In genomic region chr10:104253576-104254410, GRCh38 we compare ENCODE assay signal across 8 cellular contexts. TPM values are rescaled to one million over a fixed set of nuclear protein-coding genes. Genes with fewer than 3 reads are reported as not detected.
DNase-seq lines count a peak whose midpoint lies in the region; ATAC-seq, FAIRE-seq and TF ChIP-seq lines count a peak whose summit lies in the region.

No MANE protein-coding gene starts in this region.

- peak overlapping the region; percentile 85 for H4K8ac ChIP-seq in mesenchymal stem cell (ENCODE audit: low read length)

- H3K4me2 ChIP-seq in K562 (ENCODE audit: insufficient read depth, low read length) (peak overlapping the region; percentile 86), mesenchymal stem cell (ENCODE audit: low read length, poor library complexity, severe bottlenecking) (peak overlapping the region; percentile 88)

- H3K79me2 ChIP-seq in K562 (ENCODE audit: control insufficient read depth, insufficient read depth, low read length) = peaks cover 43% of the 10 kb centered on the region

- H3K9me3 ChIP-seq in right atrium auricular region (no peaks in the 10 kb centered on the region), K562 (replicated peaks; ENCODE audit: control insufficient read depth, insufficient read depth, low read depth, low read length) (no peaks in the 10 kb centered on the region; the same call in 1 of the 2 replicates), mesenchymal stem cell (ENCODE audit: control insufficient read depth, low read length) (no peaks in the 10 kb centered on the region), vagina (no peaks in the 10 kb centered on the region)

- no peak for TF ChIP-seq RAD21 in K562 (CRISPR knock-in tag; conservative IDR thresholded peaks at IDR 0.05 in 1 of 2, IDR thresholded peaks at IDR 0.05 in 1 of 2)

- H3K14ac ChIP-seq in mesenchymal stem cell (ENCODE audit: low read length in 2 of 2) = no peak overlapping the region

- peak overlapping the region; percentile 91 for H2AFZ ChIP-seq in K562 (ENCODE audit: low read depth, low read length)
- peak overlapping the region; percentile 89 for H2AFZ ChIP-seq in mesenchymal stem cell (ENCODE audit: low read depth, low read length)

- H2BK15ac ChIP-seq in mesenchymal stem cell (ENCODE audit: low read depth, poor library complexity, severe bottlenecking) = no peak overlapping the region

- no peak for FAIRE-seq in K562 (lab: Jason Lieb, UNC)

- H2BK120ac ChIP-seq in mesenchymal stem cell (ENCODE audit: low read depth, low read length) = peak overlapping the region; percentile 91

- WGBS in K562 (ENCODE audit: insufficient coverage, low coverage, missing lambda C conversion rate) = 5% methylated on average over 10 of the region's 10 CpGs
- WGBS in mesenchymal stem cell = 28% methylated on average over 10 of the region's 10 CpGs

- H4K91ac ChIP-seq in mesenchymal stem cell (ENCODE audit: low read length) = peak overlapping the region; percentile 61

- H3K4me3 ChIP-seq in right atrium auricular region = peak overlapping the region; percentile 70 to 99
- peak overlapping the region; percentile 93 for H3K4me3 ChIP-seq in K562
- peak overlapping the region in 1 of 2 experiments; percentile 91 for H3K4me3 ChIP-seq in mesenchymal stem cell (ENCODE audit: insufficient read depth in 1 of 2, low read depth in 1 of 2, low read length in 2 of 2)
- peak overlapping the region; percentile 97 to 98 for H3K4me3 ChIP-seq in vagina

- no TSS peak for BruUV-seq in K562 (replicated peaks; lab: Mats Ljungman, UMichigan)

- ATAC-seq in left ventricle myocardium superior (no peak), K562 (no peak), GM21367 (IDR thresholded peaks at IDR 0.05; ENCODE audit: unreplicated experiment) (no peak), GM21576 (IDR thresholded peaks at IDR 0.05; ENCODE audit: unreplicated experiment) (no peak)

- no peaks in the 10 kb centered on the region for H4K20me1 ChIP-seq in K562 (replicated peaks; ENCODE audit: control insufficient read depth, insufficient read depth, low read length)

- H3K4me1 ChIP-seq in right atrium auricular region (peaks cover 0 to 40% of the 10 kb centered on the region in 2 donors), K562 (replicated peaks in 1 of 2; ENCODE audit: control insufficient read depth in 2 of 2, insufficient read depth in 2 of 2, low read length in 2 of 2) (peaks cover 11 to 30% of the 10 kb centered on the region in 2 experiments; a peak in 4 of 5 replicates), mesenchymal stem cell (ENCODE audit: control insufficient read depth, insufficient read depth, low read depth, low read length) (peaks cover 6% of the 10 kb centered on the region), vagina (peaks cover 43% of the 10 kb centered on the region)

- peak overlapping the region; percentile 97 to 100 for H3K27ac ChIP-seq in right atrium auricular region
- peak overlapping the region; percentile 74 for H3K27ac ChIP-seq in K562 (ENCODE audit: extremely low read depth, low read depth, low read length)
- H3K27ac ChIP-seq in mesenchymal stem cell (ENCODE audit: low read length, poor library complexity, severe bottlenecking) = no peak overlapping the region
- peak overlapping the region; percentile 98 for H3K27ac ChIP-seq in vagina

- peaks cover 2% of the 10 kb centered on the region for H3K79me1 ChIP-seq in mesenchymal stem cell (replicated peaks; ENCODE audit: low read length, poor library complexity, severe bottlenecking)

- H3K18ac ChIP-seq in mesenchymal stem cell (ENCODE audit: low read depth in 1 of 2, low read length in 2 of 2) = peak overlapping the region; percentile 98 to 99

- DNase-seq in right atrium auricular region (ENCODE audit: low spot score) (no peak), left ventricle myocardium superior (no peak), K562 (ENCODE audit: extremely low read depth in 1 of 4, low spot score in 3 of 4) (no peak), mesenchymal stem cell (peak; percentile 60), vagina (ENCODE audit: extremely low spot score in 2 of 2) (no peak), DMS153 treated with DMSO at 0.1 percent for 48 hours (lab: John Stamatoyannopoulos, UW; ENCODE audit: unreplicated experiment) (no peak)

- TF ChIP-seq EP300 in K562 (IDR thresholded peaks at IDR 0.05; ENCODE audit: low read length) = no peak

- H2BK12ac ChIP-seq in mesenchymal stem cell (ENCODE audit: low read length in 2 of 2) = peak overlapping the region in 1 of 2 experiments; percentile 99

- no peaks in the 10 kb centered on the region for H3K27me3 ChIP-seq in right atrium auricular region
- H3K27me3 ChIP-seq in K562 (ENCODE audit: control insufficient read depth in 2 of 2, insufficient read depth in 2 of 2, low read length in 2 of 2) = no peaks in the 10 kb centered on the region
- no peaks in the 10 kb centered on the region for H3K27me3 ChIP-seq in mesenchymal stem cell (ENCODE audit: control insufficient read depth in 1 of 2, insufficient read depth in 1 of 2, low read length in 2 of 2)
- no peaks in the 10 kb centered on the region for H3K27me3 ChIP-seq in vagina

- CTCF ChIA-PET in K562 (lab: Yijun Ruan, JAX; ENCODE audit: low intra/inter-chr PET ratio) = no interaction called here

- POLR2A ChIA-PET in K562 (lab: Yijun Ruan, JAX) = interaction anchor here (0.6 to 1.3 kb wide), 2 partner anchors 10 to 66 kb away, joined by 3 to 4 read pairs; no protein-coding TSS in a partner anchor

- in situ Hi-C loops in K562 (cut with MboI) = no loop called here

- no peak for TF ChIP-seq CTCF in right atrium auricular region (IDR thresholded peaks at IDR 0.05)
- no peak for TF ChIP-seq CTCF in K562 (IDR thresholded peaks at IDR 0.05 in 2 of 3, conservative IDR thresholded peaks at IDR 0.05 in 1 of 3; ENCODE audit: insufficient read depth in 2 of 3, low read depth in 1 of 3, low read length in 3 of 3)
- TF ChIP-seq CTCF in vagina (IDR thresholded peaks at IDR 0.05) = no peak

- no peak overlapping the region for H3K23ac ChIP-seq in mesenchymal stem cell (ENCODE audit: low read length in 2 of 2)

- H2AK5ac ChIP-seq in mesenchymal stem cell (ENCODE audit: low read length, severe bottlenecking) = no peak overlapping the region

- intact Hi-C loops in left ventricle myocardium superior (cut with micrococcal nuclease) (no loop called here), K562 (cut with micrococcal nuclease) (no loop called here), vagina (cut with DNase I) (no loop called here)

- H3K9ac ChIP-seq in K562 (ENCODE audit: insufficient read depth in 1 of 2, low read depth in 2 of 2, low read length in 2 of 2) (peak overlapping the region; percentile 84 to 96; a peak in 3 of 4 replicates), mesenchymal stem cell (ENCODE audit: low read length) (peak overlapping the region; percentile 100)

- H3K36me3 ChIP-seq in right atrium auricular region = peaks cover 16% of the 10 kb centered on the region
- H3K36me3 ChIP-seq in K562 (ENCODE audit: control insufficient read depth, insufficient read depth, low read length) = peaks cover 30% of the 10 kb centered on the region
- peaks cover 9 to 29% of the 10 kb centered on the region in 2 experiments for H3K36me3 ChIP-seq in mesenchymal stem cell (ENCODE audit: control insufficient read depth in 1 of 2, insufficient read depth in 2 of 2, low read depth in 1 of 2, low read length in 2 of 2)
- peaks cover 0 to 15% of the 10 kb centered on the region in 2 donors for H3K36me3 ChIP-seq in vagina

- TF ChIP-seq POLR2A in K562 (conservative IDR thresholded peaks at IDR 0.05) (no peak), vagina (IDR thresholded peaks at IDR 0.05) (no peak)

- no peaks in the 10 kb centered on the region for H3K9me1 ChIP-seq in K562 (ENCODE audit: control insufficient read depth, insufficient read depth, low read length)

- H2BK5ac ChIP-seq in mesenchymal stem cell (ENCODE audit: low read depth, low read length, poor library complexity, severe bottlenecking) = no peak overlapping the region

- peak overlapping the region in 1 of 2 experiments; percentile 99 for H3K4ac ChIP-seq in mesenchymal stem cell (ENCODE audit: low read depth in 1 of 2, low read length in 2 of 2)

RNA-seq across cellular contexts. Expression of gene GSTO1, which starts 0.9 kb away (rescaled TPM):
- total RNA-seq in right atrium auricular region = 100 to 1,000 TPM; 257 to 291 TPM
- total RNA-seq in left ventricle myocardium superior = 163 TPM
- total RNA-seq in K562 (2011; cell fraction: chromatin; rRNA removed; ENCODE audit: low replicate concordance) = 31.7 and 33.4 TPM in 2 replicates
- 55.9 and 65.0 TPM in 2 replicates for total RNA-seq in K562 (2011; cell fraction: nucleolus; rRNA removed)
- 52.1 and 63.5 TPM in 2 replicates for total RNA-seq in K562 (2011; cell fraction: nucleoplasm; rRNA removed)
- total RNA-seq in K562 (2014; rRNA removed) = 221 and 225 TPM in 2 replicates
- 237 and 280 TPM in 2 replicates for total RNA-seq in K562 (2014; rRNA removed; fragmentation: Illumina TruSeq; extraction: Trizol)
- 195 and 204 TPM in 2 replicates for total RNA-seq in K562 (2015; rRNA removed; fragmentation: Illumina TruSeq; extraction: Trizol)
- total RNA-seq in K562 (2021) = 252 and 275 TPM in 2 replicates
- polyA plus RNA-seq in K562 (2011; rRNA removed) = 401 and 592 TPM in 2 replicates
- 146 and 208 TPM in 2 replicates for polyA plus RNA-seq in K562 (2011; cell fraction: cytosol; rRNA removed)
- polyA plus RNA-seq in K562 (2011; cell fraction: nucleus; rRNA removed) = 83.6 and 116 TPM in 2 replicates
- polyA plus RNA-seq in K562 (2012) = 188 and 273 TPM in 2 replicates
- polyA plus RNA-seq in K562 (2014; fragmentation: Illumina TruSeq; extraction: Trizol) = 283 and 333 TPM in 2 replicates
- 100 to 1,000 TPM; 136 to 205 TPM for polyA plus RNA-seq in K562 (2014; fragmentation: Nextera tagmentation; extraction: Ambion mirVana)
- 315 and 359 TPM in 2 replicates for polyA plus RNA-seq in K562 (2014; rRNA removed)
- polyA minus RNA-seq in K562 (2011; rRNA and poly(A)+ RNA removed) = 170 and 176 TPM in 2 replicates
- polyA minus RNA-seq in K562 (2011; cell fraction: cytosol; rRNA and poly(A)+ RNA removed) = 104 and 123 TPM in 2 replicates
- 32.2 and 48.5 TPM in 2 replicates for polyA minus RNA-seq in K562 (2011; cell fraction: nucleus; rRNA and poly(A)+ RNA removed)
- polyA plus RNA-seq in mesenchymal stem cell (2013, experiment 1 of 2) = 324 TPM
- 340 TPM for polyA plus RNA-seq in mesenchymal stem cell (2013, experiment 2 of 2)
- 69.5 TPM for total RNA-seq in vagina

RNA-seq across cellular contexts. Expression of gene GSTO2, which starts 15.2 kb away (rescaled TPM):
- total RNA-seq in right atrium auricular region (under 1 TPM; 0.55 to 0.63 TPM), left ventricle myocardium superior (1.1 TPM), K562 (2014; rRNA removed) (0.18 and 0.33 TPM in 2 replicates), K562 (2014; rRNA removed; fragmentation: Illumina TruSeq; extraction: Trizol) (0.29 and 0.45 TPM in 2 replicates), K562 (2015; rRNA removed; fragmentation: Illumina TruSeq; extraction: Trizol) (0.30 and 0.40 TPM in 2 replicates), K562 (2021) (0.96 and 1.4 TPM in 2 replicates), vagina (13.8 TPM)
- total RNA-seq in K562 (2011; cell fraction: chromatin; rRNA removed; ENCODE audit: low replicate concordance) = 0.79 and 1.1 TPM in 2 replicates
- 0.79 and 1.8 TPM in 2 replicates for total RNA-seq in K562 (2011; cell fraction: nucleolus; rRNA removed)
- total RNA-seq in K562 (2011; cell fraction: nucleoplasm; rRNA removed) = 1.2 and 2.1 TPM in 2 replicates
- polyA plus RNA-seq in K562 (2011; rRNA removed) (0.74 and 1.8 TPM in 2 replicates), K562 (2014; fragmentation: Illumina TruSeq; extraction: Trizol) (0.40 and 0.78 TPM in 2 replicates), K562 (2014; fragmentation: Nextera tagmentation; extraction: Ambion mirVana) (1 to 10 TPM in 1 of 2 experiments, under 1 TPM in 1; 0.90 to 1.0 TPM), K562 (2014; rRNA removed) (1.1 and 1.7 TPM in 2 replicates)
- polyA plus RNA-seq in K562 (2011; cell fraction: cytosol; rRNA removed) = 1.4 and 2.1 TPM in 2 replicates
- 0.86 and 0.92 TPM in 2 replicates for polyA plus RNA-seq in K562 (2011; cell fraction: nucleus; rRNA removed)
- polyA plus RNA-seq in K562 (2012) = 0.65 and 0.80 TPM in 2 replicates
- polyA minus RNA-seq in K562 (2011; rRNA and poly(A)+ RNA removed) = 0.27 and 0.67 TPM in 2 replicates
- polyA minus RNA-seq in K562 (2011; cell fraction: cytosol; rRNA and poly(A)+ RNA removed) = 0.57 and 0.82 TPM in 2 replicates
- 0.78 and 1.8 TPM in 2 replicates for polyA minus RNA-seq in K562 (2011; cell fraction: nucleus; rRNA and poly(A)+ RNA removed)
- 2.3 TPM for polyA plus RNA-seq in mesenchymal stem cell (2013, experiment 1 of 2)
- 1.9 TPM for polyA plus RNA-seq in mesenchymal stem cell (2013, experiment 2 of 2)

RNA-seq across cellular contexts. Expression of gene CFAP43, which starts 21.6 kb away (rescaled TPM):
- under 1 TPM in 1 of 2 donors, not detected in 1; 0.12 TPM for total RNA-seq in right atrium auricular region
- total RNA-seq in left ventricle myocardium superior = not detected
- 0.32 and 0.49 TPM in 2 replicates for total RNA-seq in K562 (2011; cell fraction: chromatin; rRNA removed; ENCODE audit: low replicate concordance)
- total RNA-seq in K562 (2011; cell fraction: nucleolus; rRNA removed) = 0.17 TPM in 1 of 2 replicates, not detected in the other
- total RNA-seq in K562 (2011; cell fraction: nucleoplasm; rRNA removed) = 0.51 and 0.99 TPM in 2 replicates
- 0.09 and 0.20 TPM in 2 replicates for total RNA-seq in K562 (2014; rRNA removed)
- 0.10 and 0.11 TPM in 2 replicates for total RNA-seq in K562 (2014; rRNA removed; fragmentation: Illumina TruSeq; extraction: Trizol)
- 0.11 and 0.15 TPM in 2 replicates for total RNA-seq in K562 (2015; rRNA removed; fragmentation: Illumina TruSeq; extraction: Trizol)
- 0.16 and 0.20 TPM in 2 replicates for total RNA-seq in K562 (2021)
- 0.43 and 0.86 TPM in 2 replicates for polyA plus RNA-seq in K562 (2011; rRNA removed)
- polyA plus RNA-seq in K562 (2011; cell fraction: cytosol; rRNA removed) = 0.27 and 0.31 TPM in 2 replicates
- polyA plus RNA-seq in K562 (2011; cell fraction: nucleus; rRNA removed) = 0.83 and 1.0 TPM in 2 replicates
- 0.10 and 0.17 TPM in 2 replicates for polyA plus RNA-seq in K562 (2012)
- polyA plus RNA-seq in K562 (2014; fragmentation: Illumina TruSeq; extraction: Trizol) = 0.09 TPM in 1 of 2 replicates, not detected in the other
- under 1 TPM in 1 of 2 experiments, not detected in 1; 0.07 TPM for polyA plus RNA-seq in K562 (2014; fragmentation: Nextera tagmentation; extraction: Ambion mirVana)
- 0.04 and 0.54 TPM in 2 replicates for polyA plus RNA-seq in K562 (2014; rRNA removed)
- polyA minus RNA-seq in K562 (2011; rRNA and poly(A)+ RNA removed) = 0.87 and 1.1 TPM in 2 replicates
- not detected in 2 replicates for polyA minus RNA-seq in K562 (2011; cell fraction: cytosol; rRNA and poly(A)+ RNA removed)
- 0.27 and 0.44 TPM in 2 replicates for polyA minus RNA-seq in K562 (2011; cell fraction: nucleus; rRNA and poly(A)+ RNA removed)
- polyA plus RNA-seq in mesenchymal stem cell (2013, experiment 1 of 2) = 0.07 TPM
- 0.07 TPM for polyA plus RNA-seq in mesenchymal stem cell (2013, experiment 2 of 2)
- 0.25 TPM for total RNA-seq in vagina
